29 cellular contexts compared by ENCODE assay signal in the genomic region with DNA sequence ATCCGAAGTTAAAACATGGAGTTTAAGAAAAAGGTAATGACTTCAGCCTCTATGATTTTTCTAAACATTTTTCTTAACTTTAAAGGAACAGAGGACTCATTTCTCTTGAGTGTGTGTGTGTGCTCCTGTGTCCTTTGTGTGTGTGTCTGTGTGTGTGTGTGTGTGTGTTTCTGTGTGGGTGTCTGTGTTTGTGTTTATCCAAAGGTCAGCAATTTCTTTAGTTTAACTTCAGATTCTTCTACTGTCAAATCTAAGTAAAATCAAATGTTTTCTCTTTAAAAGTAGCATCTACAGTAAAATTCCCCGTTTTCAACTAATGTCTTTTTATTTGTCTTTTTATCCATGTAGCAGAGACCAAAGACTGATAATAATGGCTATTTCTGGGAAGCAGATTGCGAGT.
"Had no signal": no experiment of that assay in that cellular context is flagged by ENCODE, and none has a peak within 500 bp of the region (broad histone marks: within the 10 kb centered on the region; RNA-seq: fewer than 3 reads in every experiment).

No MANE protein-coding gene starts in this region.

- ATAC-seq: activated CD4-positive, alpha-beta T cell treated with anti-CD3 and anti-CD28 coated beads for 36 hours; activated CD4-positive, CD25-positive, alpha-beta regulatory T cell treated with anti-CD3 and anti-CD28 coated beads, Interleukin-2, amount 50 U/mL, for 24 hours; activated CD8-positive, alpha-beta T cell treated with anti-CD3 and anti-CD28 coated beads, Interleukin-2, amount 10 ng/mL, durations not matched to agents 7 days and 5 days; activated naive CD8-positive, alpha-beta T cell treated with anti-CD3 and anti-CD28 coated beads, Interleukin-2, amount 50 U/mL, for 24 hours; Panc1 had no signal

- H3K36me3 Mint-ChIP-seq: activated naive CD4-positive, alpha-beta T cell treated with anti-CD3 and anti-CD28 coated beads, Interleukin-2, amount 10 ng/mL, durations not matched to agents 7 days and 5 days; activated naive CD8-positive, alpha-beta T cell had no signal

- H3K27me3 ChIP-seq: brain microvascular endothelial cell, SJSA1 had no signal

- H3K36me3 ChIP-seq: brain microvascular endothelial cell, SJSA1 had no signal

- H3K9ac ChIP-seq: SK-N-SH had no signal

- H3K27ac ChIP-seq: brain microvascular endothelial cell, SJSA1 had no signal

- FAIRE-seq: colon, TTC549 had no signal

- H3K4me2 ChIP-seq: SK-N-SH had no signal

- H3K27ac Mint-ChIP-seq: activated CD4-positive, alpha-beta T cell treated with anti-CD3 and anti-CD28 coated beads for 36 hours; activated CD4-positive, alpha-beta T cell treated with anti-CD3 and anti-CD28 coated beads, Interleukin-2, amount 10 ng/mL, durations not matched to agents 7 days and 5 days; activated CD8-positive, alpha-beta T cell treated with anti-CD3 and anti-CD28 coated beads, Interleukin-2, amount 10 ng/mL, durations not matched to agents 7 days and 5 days; activated naive CD4-positive, alpha-beta T cell treated with anti-CD3 and anti-CD28 coated beads, Interleukin-2, amount 10 ng/mL, durations not matched to agents 7 days and 5 days; activated naive CD8-positive, alpha-beta T cell; activated naive CD8-positive, alpha-beta T cell treated with anti-CD3 and anti-CD28 coated beads, Interleukin-2, amount 50 U/mL, for 24 hours; activated T-cell treated with anti-CD3 and anti-CD28 coated beads, Interleukin-2, amount 50 U/mL, for 24 hours; activated T-helper 1 cell treated with anti-CD3 and anti-CD28 coated beads, Interleukin-12 subunit alpha, Interleukin-12 subunit beta, Interleukin-2, Interleukin-4 antibody, amounts not matched to agents 30 ng/mL and 10 ng/mL and 1 ng/mL, durations not matched to agents 14 hours and 24 hours and 36 hours; T-helper 1 cell treated with Interleukin-12 subunit alpha and Interleukin-12 subunit beta and Interleukin-4 antibody, amounts not matched to agents 30 μg/mL and 1 μg/mL, for 36 hours; T-helper 2 cell treated with Interferon-gamma antibody and Interleukin-4, amounts not matched to agents 5 μg/mL and 100 μg/mL, for 36 hours had no signal

- H3K4me3 Mint-ChIP-seq: activated CD4-positive, alpha-beta T cell treated with anti-CD3 and anti-CD28 coated beads for 36 hours; activated CD4-positive, alpha-beta T cell treated with anti-CD3 and anti-CD28 coated beads, Interleukin-2, amount 10 ng/mL, durations not matched to agents 7 days and 5 days; activated CD8-positive, alpha-beta T cell treated with anti-CD3 and anti-CD28 coated beads, Interleukin-2, amount 10 ng/mL, durations not matched to agents 7 days and 5 days; activated naive CD4-positive, alpha-beta T cell treated with anti-CD3 and anti-CD28 coated beads, Interleukin-2, amount 10 ng/mL, durations not matched to agents 7 days and 5 days; activated naive CD8-positive, alpha-beta T cell; activated naive CD8-positive, alpha-beta T cell treated with anti-CD3 and anti-CD28 coated beads, Interleukin-2, amount 50 U/mL, for 24 hours; activated T-cell treated with anti-CD3 and anti-CD28 coated beads, Interleukin-2, amount 50 U/mL, for 24 hours; activated T-helper 1 cell treated with anti-CD3 and anti-CD28 coated beads, Interleukin-12 subunit alpha, Interleukin-12 subunit beta, Interleukin-2, Interleukin-4 antibody, amounts not matched to agents 30 ng/mL and 10 ng/mL and 1 ng/mL, durations not matched to agents 14 hours and 24 hours and 36 hours; T-helper 1 cell treated with Interleukin-12 subunit alpha and Interleukin-12 subunit beta and Interleukin-4 antibody, amounts not matched to agents 30 μg/mL and 1 μg/mL, for 36 hours; T-helper 2 cell treated with Interferon-gamma antibody and Interleukin-4, amounts not matched to agents 5 μg/mL and 100 μg/mL, for 36 hours had no signal

- H3K4me3 ChIP-seq: SJSA1 had no signal

- H3K9me3 ChIP-seq: SJSA1, SK-N-SH had no signal

- H3K9me3 Mint-ChIP-seq: activated CD4-positive, alpha-beta T cell treated with anti-CD3 and anti-CD28 coated beads, Interleukin-2, amount 10 ng/mL, durations not matched to agents 7 days and 5 days; activated naive CD4-positive, alpha-beta T cell treated with anti-CD3 and anti-CD28 coated beads, Interleukin-2, amount 10 ng/mL, durations not matched to agents 7 days and 5 days; activated naive CD8-positive, alpha-beta T cell treated with anti-CD3 and anti-CD28 coated beads, Interleukin-2, amount 50 U/mL, for 24 hours; activated T-cell treated with anti-CD3 and anti-CD28 coated beads, Interleukin-2, amount 50 U/mL, for 24 hours; activated T-helper 1 cell treated with anti-CD3 and anti-CD28 coated beads, Interleukin-12 subunit alpha, Interleukin-12 subunit beta, Interleukin-2, Interleukin-4 antibody, amounts not matched to agents 30 ng/mL and 10 ng/mL and 1 ng/mL, durations not matched to agents 14 hours and 24 hours and 36 hours; T-helper 1 cell treated with Interleukin-12 subunit alpha and Interleukin-12 subunit beta and Interleukin-4 antibody, amounts not matched to agents 30 μg/mL and 1 μg/mL, for 36 hours; T-helper 2 cell treated with Interferon-gamma antibody and Interleukin-4, amounts not matched to agents 5 μg/mL and 100 μg/mL, for 36 hours had no signal

- DNase-seq: activated CD4-positive, alpha-beta T cell treated with anti-CD3 and anti-CD28 coated beads for 36 hours; activated CD4-positive, alpha-beta T cell treated with anti-CD3 and anti-CD28 coated beads, Interleukin-2, amount 10 ng/mL, durations not matched to agents 7 days and 5 days; activated CD4-positive, alpha-beta T cell treated with anti-CD3 and anti-CD28 coated beads, Interleukin-2, amount 50 U/mL, for 48 hours; activated CD8-positive, alpha-beta T cell treated with anti-CD3 and anti-CD28 coated beads, Interleukin-2, amount 10 ng/mL, durations not matched to agents 7 days and 5 days; activated naive CD4-positive, alpha-beta T cell treated with anti-CD3 and anti-CD28 coated beads, Interleukin-2, amount 10 ng/mL, durations not matched to agents 7 days and 5 days; activated naive CD8-positive, alpha-beta T cell treated with anti-CD3 and anti-CD28 coated beads, Interleukin-2, amount 50 U/mL, for 24 hours; activated T-cell treated with anti-CD3 and anti-CD28 coated beads, Interleukin-2, amount 50 U/mL, for 24 hours; anterior cingulate cortex; brain microvascular endothelial cell; central memory CD4-positive, alpha-beta T cell; NCI-H1105 treated with DMSO at 0.1 percent for 48 hours; NCI-H1436; NCI-H1694; NCI-H1930; NCI-H2081 treated with DMSO at 0.1 percent for 48 hours; NCI-H345; NCI-H524 treated with DMSO at 0.1 percent for 48 hours; RPMI8226; SHP77 treated with DMSO at 0.1 percent for 48 hours; SK-N-SH had no signal
